In the genomic region with DNA sequence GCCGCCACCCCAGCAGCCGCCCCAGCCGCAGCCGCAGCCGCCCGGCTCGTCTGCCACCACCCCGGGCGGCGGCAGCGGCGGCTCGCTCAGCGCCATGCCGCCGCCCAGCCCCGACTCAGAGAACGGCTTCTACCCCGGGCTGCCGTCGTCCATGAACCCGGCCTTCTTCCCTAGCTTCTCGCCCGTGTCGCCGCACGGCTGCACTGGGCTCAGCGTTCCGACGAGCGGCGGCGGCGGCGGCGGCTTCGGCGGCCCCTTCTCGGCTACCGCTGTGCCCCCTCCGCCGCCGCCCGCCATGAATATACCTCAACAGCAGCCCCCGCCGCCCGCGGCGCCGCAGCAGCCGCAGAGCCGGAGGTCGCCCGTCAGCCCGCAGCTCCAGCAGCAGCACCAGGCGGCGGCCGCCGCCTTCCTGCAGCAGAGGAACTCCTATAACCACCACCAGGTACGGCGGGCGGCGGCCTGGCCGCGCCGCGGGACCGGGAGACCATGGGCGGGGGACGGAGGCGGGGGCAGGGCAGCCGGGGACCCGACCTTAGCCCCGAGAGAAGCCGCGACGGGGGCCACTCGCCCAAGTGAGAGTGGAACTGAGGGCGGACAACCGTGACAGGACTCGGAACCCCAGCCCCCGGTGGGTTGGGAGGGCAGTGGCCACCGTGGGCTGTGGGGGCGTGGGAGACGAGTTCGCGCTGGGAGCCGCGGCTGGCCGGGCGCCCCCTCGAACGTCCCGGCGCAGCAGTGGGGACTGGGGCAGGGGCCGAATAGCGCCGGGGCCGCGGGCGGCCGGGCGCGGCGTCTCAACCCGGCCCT, we compare ENCODE assay signal across 8 cellular contexts. TPM values are rescaled to one million over a fixed set of nuclear protein-coding genes. Genes with fewer than 3 reads are reported as not detected.
DNase-seq lines count a peak whose midpoint lies in the region; ATAC-seq and TF ChIP-seq lines count a peak whose summit lies in the region.

No MANE protein-coding gene starts in this region.

- H3K9me3 ChIP-seq in Karpas-422 (ENCODE audit: low read length), result no peaks in the 10 kb centered on the region
- no peaks in the 10 kb centered on the region for H3K9me3 ChIP-seq in muscle layer of duodenum (ENCODE audit: control insufficient read depth in 1 of 2, low read length in 2 of 2)

- H3K27ac ChIP-seq in Karpas-422 (ENCODE audit: low read length) (peak overlapping the region; percentile 64), muscle layer of duodenum (ENCODE audit: low read length) (peak overlapping the region; percentile 88)

- H3K36me3 ChIP-seq in Karpas-422 (ENCODE audit: insufficient read depth, low read length) (peaks cover 16% of the 10 kb centered on the region; the same call in 1 of the 2 replicates), muscle layer of duodenum (ENCODE audit: control insufficient read depth in 1 of 2, insufficient read depth in 2 of 2, low read length in 2 of 2) (peaks cover 8 to 15% of the 10 kb centered on the region in 2 donors)

- no peak for ATAC-seq in HG03469 (IDR thresholded peaks at IDR 0.05; ENCODE audit: unreplicated experiment)

- peak overlapping the region; percentile 76 for H3K4me2 ChIP-seq in Karpas-422 (ENCODE audit: low read depth, low read length, poor library complexity, severe bottlenecking)

- 0 out of 2 replicates have a peak, but pooled peaks cover 4% of the 10 kb centered on the region for H4K20me1 ChIP-seq in Karpas-422 (ENCODE audit: insufficient read depth, low read depth, low read length)

- peak overlapping the region; percentile 95 for H3K9ac ChIP-seq in Karpas-422 (ENCODE audit: low read length)

- no peaks in the 10 kb centered on the region for H3K27me3 ChIP-seq in Karpas-422 (ENCODE audit: low read length)
- H3K27me3 ChIP-seq in muscle layer of duodenum (ENCODE audit: low read depth, low read length), result no peaks in the 10 kb centered on the region

- H3K79me2 ChIP-seq in Karpas-422 (ENCODE audit: low read length), result peaks cover 49% of the 10 kb centered on the region

- no peaks in the 10 kb centered on the region for H3K9me2 ChIP-seq in Karpas-422 (replicated peaks; ENCODE audit: insufficient read depth, low read length)

- TF ChIP-seq CTCF in epithelial cell of esophagus (IDR thresholded peaks at IDR 0.05; ENCODE audit: insufficient read depth, low read depth, low read length, missing control alignments), result no peak

- DNase-seq in NCI-H82 (lab: John Stamatoyannopoulos, UW), result peak; percentile 54
- DNase-seq in NCI-H82 treated with DMSO at 0.1 percent for 48 hours (lab: John Stamatoyannopoulos, UW; ENCODE audit: unreplicated experiment), result no peak
- peak; percentile 68 for DNase-seq in Karpas-422
- DNase-seq in activated CD8-positive, alpha-beta memory T cell treated with anti-CD3 and anti-CD28 coated beads, Interleukin-2, amount 50 U/mL, for 48 hours, result peak; percentile 81
- DNase-seq in epithelial cell of esophagus (ENCODE audit: low read depth), result peak; percentile 42
- DNase-seq in stimulated activated CD8-positive, alpha-beta memory T cell treated with anti-CD3 and anti-CD28 coated beads, Interleukin-7, amount 100 ng/mL, for 48 hours (ENCODE audit: extremely low read depth in 1 of 2, low read depth in 1 of 2), result peak; percentile 11 to 19

- peak overlapping the region; percentile 60 for H2AFZ ChIP-seq in Karpas-422 (ENCODE audit: low read length)

- H3K4me1 ChIP-seq in Karpas-422 (ENCODE audit: low read length) (peaks cover 38% of the 10 kb centered on the region), muscle layer of duodenum (ENCODE audit: control insufficient read depth in 1 of 2, insufficient read depth in 2 of 2, low read length in 2 of 2) (peaks cover 0 to 19% of the 10 kb centered on the region in 2 donors)

- peak overlapping the region; percentile 94 for H3K4me3 ChIP-seq in Karpas-422 (ENCODE audit: low read length)
- peak overlapping the region; percentile 70 for H3K4me3 ChIP-seq in epithelial cell of esophagus (ENCODE audit: low read length)
- peak overlapping the region; percentile 79 to 87 for H3K4me3 ChIP-seq in muscle layer of duodenum (ENCODE audit: low read depth in 1 of 2, low read length in 2 of 2)

RNA-seq across cellular contexts. Expression of gene CPEB2, which starts 1.8 kb away (rescaled TPM):
- total RNA-seq in Karpas-422 (2014; rRNA removed; shearing (Covaris generic); ENCODE audit: low replicate concordance), result 5.0 and 7.3 TPM in 2 replicates
